Comparison of ENCODE assay signal across 16 cellular contexts in the genomic region with DNA sequence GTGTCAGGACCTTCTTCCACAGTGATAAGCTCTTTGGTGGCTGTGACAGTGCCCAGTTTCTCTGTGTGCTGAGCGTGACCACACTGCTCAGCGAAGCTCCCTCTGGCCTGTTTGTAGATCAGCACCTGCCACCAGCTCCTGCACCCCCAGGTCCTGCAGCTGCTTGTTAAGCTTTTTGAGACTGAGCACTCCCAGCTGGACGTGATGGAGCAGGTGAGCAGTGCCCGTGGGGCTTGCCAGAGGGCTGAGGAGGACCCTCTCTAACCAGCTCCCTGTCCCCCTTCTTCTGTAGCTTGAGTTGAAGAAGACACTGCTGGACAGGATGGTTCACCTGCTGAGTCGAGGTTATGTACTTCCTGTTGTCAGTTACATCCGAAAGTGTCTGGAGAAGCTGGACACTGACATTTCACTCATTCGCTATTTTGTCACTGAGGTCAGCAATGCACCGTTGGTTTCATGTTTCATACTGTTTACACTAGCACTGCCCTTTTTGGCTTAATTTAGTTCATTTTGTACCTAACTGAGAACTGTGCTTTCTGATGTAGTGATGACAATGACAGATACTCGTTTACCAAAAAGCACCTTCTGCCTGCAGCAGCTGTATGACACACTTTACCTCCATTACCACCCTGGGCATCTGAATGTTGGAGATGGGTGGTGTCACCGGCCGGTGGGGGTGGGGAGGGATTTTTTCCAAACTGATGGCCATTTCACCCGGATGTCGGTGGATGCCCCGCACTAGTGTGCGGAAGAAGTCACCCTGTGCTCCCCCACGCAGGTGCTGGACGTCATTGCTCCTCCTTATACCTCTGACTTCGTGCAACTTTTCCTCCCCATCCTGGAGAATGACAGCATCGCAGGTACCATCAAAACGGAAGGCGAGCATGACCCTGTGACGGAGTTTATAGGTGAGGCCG. TPM values are rescaled to one million over a fixed set of nuclear protein-coding genes. Genes with fewer than 3 reads are reported as not detected.
DNase-seq lines count a peak whose midpoint lies in the region; ATAC-seq and TF ChIP-seq lines count a peak whose summit lies in the region.
"Had no signal": no experiment of that assay in that cellular context is flagged by ENCODE, and none has a peak within 500 bp of the region (broad histone marks: within the 10 kb centered on the region; RNA-seq: fewer than 3 reads in every experiment).

No MANE protein-coding gene starts in this region.

- TF ChIP-seq CTCF in neural progenitor cell (IDR thresholded peaks at IDR 0.05) (no peak), GM13977 (IDR thresholded peaks at IDR 0.05; ENCODE audit: extremely low read depth, insufficient read depth, missing control alignments) (no peak)

- DNase-seq in DMS53 (lab: John Stamatoyannopoulos, UW) = peak; percentile 79
- peak; percentile 51 to 71 for DNase-seq in SJCRH30
- DNase-seq in naive B cell = no peak
- DNase-seq in T-helper 2 cell = no peak
- no peak for DNase-seq in neural progenitor cell (ENCODE audit: low spot score)
- no peak for DNase-seq in GM13977 (ENCODE audit: low spot score)
- DNase-seq in HK-2 (ENCODE audit: unreplicated experiment) = no peak
- DNase-seq: activated naive CD8-positive, alpha-beta T cell treated with anti-CD3 and anti-CD28 coated beads for 36 hours; erythroblast; heart right ventricle; left cardiac atrium; NCI-H1092 treated with DMSO at 0.1 percent for 48 hours; T1000 had no signal

- H3K27me3 ChIP-seq in SJCRH30 (no peaks in the 10 kb centered on the region), neural progenitor cell (no peaks in the 10 kb centered on the region)
- H3K27me3 ChIP-seq: heart right ventricle had no signal

- no peak overlapping the region for H3K9ac ChIP-seq in neural progenitor cell

- in situ Hi-C loops in GM13977 (cut with MboI; ENCODE audit: low pct_unique_long_range_greater_than_20kb, low sequenced_read_pairs, unreplicated experiment) = no loop called here

- H3K27ac Mint-ChIP-seq in naive B cell (peak overlapping the region in 5 of 6 donors; percentile 5 to 80 (median 47)), neural progenitor cell (no peak overlapping the region)

- H3K9me3 Mint-ChIP-seq in naive B cell (no peaks in the 10 kb centered on the region), neural progenitor cell (no peaks in the 10 kb centered on the region)
- H3K9me3 Mint-ChIP-seq: activated naive CD8-positive, alpha-beta T cell treated with anti-CD3 and anti-CD28 coated beads for 36 hours; nephron had no signal

- H3K36me3 ChIP-seq in SJCRH30 (peaks cover 86% of the 10 kb centered on the region), neural progenitor cell (peaks cover 9% of the 10 kb centered on the region)

- H3K9me3 ChIP-seq in SJCRH30 (replicated peaks) (no peaks in the 10 kb centered on the region), neural progenitor cell (ENCODE audit: low read depth) (no peaks in the 10 kb centered on the region)
- H3K9me3 ChIP-seq: heart right ventricle had no signal

- H2AFZ ChIP-seq in neural progenitor cell (replicated peaks) = no peak overlapping the region

- peaks cover 6% of the 10 kb centered on the region for H3K4me1 ChIP-seq in SJCRH30
- no peaks in the 10 kb centered on the region for H3K4me1 ChIP-seq in neural progenitor cell

- ATAC-seq in GM19351 (IDR thresholded peaks at IDR 0.05; ENCODE audit: unreplicated experiment) (peak; percentile 64), naive B cell (ENCODE audit: low read depth in 2 of 2) (no peak)

- H3K4me3 Mint-ChIP-seq in naive B cell (peak overlapping the region in 3 of 8 donors; percentile 22 to 52 (median 25)), neural progenitor cell (no peak overlapping the region)
- H3K4me3 Mint-ChIP-seq: activated naive CD8-positive, alpha-beta T cell treated with anti-CD3 and anti-CD28 coated beads for 36 hours; nephron had no signal

- no peaks in the 10 kb centered on the region for H4K20me1 ChIP-seq in neural progenitor cell (ENCODE audit: low read depth)

- no peak overlapping the region for H3K4me2 ChIP-seq in neural progenitor cell

- no peaks in the 10 kb centered on the region for H3K79me2 ChIP-seq in neural progenitor cell (ENCODE audit: low read depth)

- H3K27me3 Mint-ChIP-seq in naive B cell (no peaks in the 10 kb centered on the region), neural progenitor cell (ENCODE audit: insufficient read depth, low read depth) (peaks cover 5% of the 10 kb centered on the region)
- H3K27me3 Mint-ChIP-seq: activated naive CD8-positive, alpha-beta T cell treated with anti-CD3 and anti-CD28 coated beads for 36 hours had no signal

- H3K4me1 Mint-ChIP-seq in naive B cell (peaks cover 25 to 45% (median 38%) of the 10 kb centered on the region in 3 donors), neural progenitor cell (no peaks in the 10 kb centered on the region)

- H3K4me3 ChIP-seq in SJCRH30 (no peak overlapping the region), neural progenitor cell (no peak overlapping the region)
- H3K4me3 ChIP-seq: heart right ventricle had no signal

- H3F3A ChIP-seq in neural progenitor cell (ENCODE audit: low read depth) = peaks cover 5% of the 10 kb centered on the region

- H3K36me3 Mint-ChIP-seq in naive B cell (peaks cover 7 to 11% of the 10 kb centered on the region in 2 donors), neural progenitor cell (peaks cover 38% of the 10 kb centered on the region)

- H3K27ac ChIP-seq in SJCRH30 (no peak overlapping the region), neural progenitor cell (no peak overlapping the region)

RNA-seq across cellular contexts. Expression of a gene that starts 12.5 kb away (rescaled TPM):
- total RNA-seq in SJCRH30 (2014; rRNA removed; shearing (Covaris generic)) = 239 and 255 TPM in 2 replicates
- 100 to 1,000 TPM in 1 of 6 donors, 10 to 100 TPM in 5; 78.9 to 128 (median 86.2) TPM for polyA plus RNA-seq in naive B cell (ENCODE audit: low read depth in 6 of 6)
- total RNA-seq in neural progenitor cell (ENCODE audit: low replicate concordance) = 58.9 and 59.2 TPM in 2 replicates

RNA-seq across cellular contexts. Expression of a gene that starts 13.5 kb away (rescaled TPM):
- not detected in 2 replicates for total RNA-seq in SJCRH30 (2014; rRNA removed; shearing (Covaris generic))
- polyA plus RNA-seq in naive B cell (ENCODE audit: low read depth in 6 of 6) = 10 to 100 TPM; 15.7 to 39.6 (median 25.4) TPM
- 34.2 and 52.5 TPM in 2 replicates for total RNA-seq in neural progenitor cell (ENCODE audit: low replicate concordance)

RNA-seq across cellular contexts. Expression of a gene that starts 25.6 kb away (rescaled TPM):
- total RNA-seq in SJCRH30 (2014; rRNA removed; shearing (Covaris generic)) = 0.03 TPM in 1 of 2 replicates, not detected in the other
- polyA plus RNA-seq in naive B cell (ENCODE audit: low read depth in 6 of 6) = 10 to 100 TPM in 3 of 6 donors, 1 to 10 TPM in 3; 2.5 to 16.4 (median 11.0) TPM
- total RNA-seq in neural progenitor cell (ENCODE audit: low replicate concordance) = not detected in 2 replicates
- total RNA-seq: activated naive CD8-positive, alpha-beta T cell treated with anti-CD3 and anti-CD28 coated beads for 36 hours; chondrocyte had no signal

RNA-seq across cellular contexts. Expression of a gene that starts 38.5 kb away (rescaled TPM):
- total RNA-seq in SJCRH30 (2014; rRNA removed; shearing (Covaris generic)) = 124 and 133 TPM in 2 replicates
- 100 to 1,000 TPM in 1 of 6 donors, 10 to 100 TPM in 5; 53.9 to 103 (median 75.5) TPM for polyA plus RNA-seq in naive B cell (ENCODE audit: low read depth in 6 of 6)
- 24.3 and 29.7 TPM in 2 replicates for total RNA-seq in neural progenitor cell (ENCODE audit: low replicate concordance)

RNA-seq across cellular contexts. Expression of a gene that starts 49.0 kb away (rescaled TPM):
- total RNA-seq in SJCRH30 (2014; rRNA removed; shearing (Covaris generic)) = 298 and 331 TPM in 2 replicates
- 10 to 100 TPM; 34.1 to 46.0 (median 37.5) TPM for polyA plus RNA-seq in naive B cell (ENCODE audit: low read depth in 6 of 6)
- 41.3 and 78.8 TPM in 2 replicates for total RNA-seq in neural progenitor cell (ENCODE audit: low replicate concordance)

Comparison
In these comparisons a context has a peak if more than half of its experiments do, and no peak if none do; other contexts are left out.
1. DNase-seq: peak in DMS53 (single experiment) and SJCRH30 (2 of 2); none in naive B cell (single experiment), T-helper 2 cell (0 of 5), neural progenitor cell (single experiment), GM13977 (single experiment) and HK-2 (single experiment).
2. RNA of a gene that starts 13.5 kb away (total RNA-seq): 34.2 to 52.5 TPM in neural progenitor cell; not detected in SJCRH30; every median in the first group is over 10 times any median in the second.